Comparison of ENCODE assay signal across 8 cellular contexts in genomic region chr1:116817582-116818064, GRCh38.
DNase-seq lines count a peak whose midpoint lies in the region; ATAC-seq, FAIRE-seq and TF ChIP-seq lines count a peak whose summit lies in the region.

No MANE protein-coding gene starts in this region.

- TF ChIP-seq POLR2A in spleen (IDR thresholded peaks at IDR 0.05) = no peak

- peak; percentile 88 for TF ChIP-seq CTCF in epithelial cell of proximal tubule (conservative IDR thresholded peaks at IDR 0.05; ENCODE audit: low read depth, low read length)
- TF ChIP-seq CTCF in spleen (IDR thresholded peaks at IDR 0.05 in 8 of 11, conservative IDR thresholded peaks at IDR 0.05 in 3 of 11) = peak in 10 of 11 experiments; percentile 27 to 73 (median 59)

- H3K36me3 ChIP-seq in spleen = no peaks in the 10 kb centered on the region

- WGBS in spleen, 5 donors = 12 to 27% (median 17%) methylated on average over 2 of the region's 2 CpGs

- intact Hi-C loops in spleen (cut with DNase I; ENCODE audit: low total_unique reads) = loop anchor here (5.0 kb wide), 1 partner anchor 80 kb away; no protein-coding TSS in a partner anchor

- H3K4me3 ChIP-seq in epithelial cell of proximal tubule (ENCODE audit: low read depth, low read length) (no peak overlapping the region), spleen (no peak overlapping the region)

- H3K27ac ChIP-seq in spleen = no peak overlapping the region

- peaks cover 0 to 15% (median 10%) of the 10 kb centered on the region in 8 donors for H3K9me3 ChIP-seq in spleen

- no peaks in the 10 kb centered on the region for H3K27me3 ChIP-seq in spleen (replicated peaks in 1 of 7)

- no peak for ATAC-seq in GM21526 (IDR thresholded peaks at IDR 0.05; ENCODE audit: low FRiP score, unreplicated experiment)

- FAIRE-seq in GM19239 (lab: Jason Lieb, UNC) = peak; percentile 26

- DNase-seq in AG20443 (ENCODE audit: low spot score) = peak; percentile 32
- DNase-seq in GM19239 (ENCODE audit: insufficient read length, low spot score) = peak; percentile 38
- peak; percentile 13 for DNase-seq in NK-92 (lab: John Stamatoyannopoulos, UW; ENCODE audit: unreplicated experiment)
- peak; percentile 62 to 73 for DNase-seq in activated CD8-positive, alpha-beta memory T cell treated with anti-CD3 and anti-CD28 coated beads for 4 hours (ENCODE audit: low read depth in 2 of 2)
- no peak for DNase-seq in epithelial cell of proximal tubule (ENCODE audit: low read depth)
- peak; percentile 82 for DNase-seq in spleen
- no peak for DNase-seq in hippocampal formation (lab: John Stamatoyannopoulos, UW)

- H3K4me1 ChIP-seq in spleen = peaks cover 0 to 32% (median 19%) of the 10 kb centered on the region in 6 donors

Comparison
In these comparisons a context has a peak if more than half of its experiments do, and no peak if none do; other contexts are left out.
1. DNase-seq: peak in AG20443 (single experiment), GM19239 (single experiment), NK-92 (single experiment), activated CD8-positive, alpha-beta memory T cell treated with anti-CD3 and anti-CD28 coated beads for 4 hours (2 of 2) and spleen (single experiment); none in epithelial cell of proximal tubule (single experiment) and hippocampal formation (0 of 2).